Comparison of ENCODE assay signal across 15 cellular contexts in the genomic region with DNA sequence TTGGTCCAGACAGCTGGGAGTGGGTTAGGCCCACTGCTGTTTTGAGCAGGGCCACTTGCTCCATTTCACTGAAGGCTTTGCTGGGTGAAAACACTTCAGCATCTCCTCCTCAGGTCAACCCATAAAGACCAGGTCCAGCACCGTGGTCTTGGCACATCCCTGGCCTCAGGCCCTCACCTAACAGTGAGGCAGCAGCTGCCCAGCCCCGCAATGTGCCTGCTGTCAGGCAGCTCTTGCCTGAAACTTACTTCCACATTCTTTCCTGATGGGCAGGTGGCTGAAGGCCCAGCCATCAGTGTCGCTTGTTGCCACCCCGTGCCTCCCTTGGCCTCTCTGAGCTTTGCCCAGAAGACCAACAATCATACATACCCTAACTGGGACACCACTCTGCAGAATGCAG. TPM values are rescaled to one million over a fixed set of nuclear protein-coding genes. Genes with fewer than 3 reads are reported as not detected.
DNase-seq lines count a peak whose midpoint lies in the region; ATAC-seq, FAIRE-seq and TF ChIP-seq lines count a peak whose summit lies in the region.
"Had no signal": no experiment of that assay in that cellular context is flagged by ENCODE, and none has a peak within 500 bp of the region (broad histone marks: within the 10 kb centered on the region; RNA-seq: fewer than 3 reads in every experiment).

No MANE protein-coding gene starts in this region.

- H3K4me1 Mint-ChIP-seq in activated T-helper 1 cell treated with anti-CD3 and anti-CD28 coated beads, Interleukin-12 subunit alpha, Interleukin-12 subunit beta, Interleukin-2, Interleukin-4 antibody, amounts not matched to agents 30 ng/mL and 10 ng/mL and 1 ng/mL, durations not matched to agents 14 hours and 24 hours and 36 hours (ENCODE audit: low read depth): peaks cover 39% of the 10 kb centered on the region

- TF ChIP-seq CTCF in D721Med (IDR thresholded peaks at IDR 0.05; ENCODE audit: insufficient read depth, missing control alignments): no peak

- H3K27ac Mint-ChIP-seq in activated T-helper 1 cell treated with anti-CD3 and anti-CD28 coated beads, Interleukin-12 subunit alpha, Interleukin-12 subunit beta, Interleukin-2, Interleukin-4 antibody, amounts not matched to agents 30 ng/mL and 10 ng/mL and 1 ng/mL, durations not matched to agents 14 hours and 24 hours and 36 hours: peak overlapping the region; percentile 88

- H3K27me3 Mint-ChIP-seq in activated T-helper 1 cell treated with anti-CD3 and anti-CD28 coated beads, Interleukin-12 subunit alpha, Interleukin-12 subunit beta, Interleukin-2, Interleukin-4 antibody, amounts not matched to agents 30 ng/mL and 10 ng/mL and 1 ng/mL, durations not matched to agents 14 hours and 24 hours and 36 hours (ENCODE audit: insufficient read depth): no peaks in the 10 kb centered on the region

- DNase-seq in cardiac septum (ENCODE audit: low spot score) (peak; percentile 69), Right ventricle myocardium inferior (ENCODE audit: missing footprints) (no peak), left lobe of liver (ENCODE audit: low spot score) (no peak), NCI-H2227 (lab: John Stamatoyannopoulos, UW; ENCODE audit: unreplicated experiment) (no peak), D721Med (ENCODE audit: insufficient read length, low spot score) (no peak), NCI-H82 (lab: John Stamatoyannopoulos, UW) (no peak), GM23248 (no peak)
- no peak for DNase-seq in activated T-helper 1 cell treated with anti-CD3 and anti-CD28 coated beads, Interleukin-12 subunit alpha, Interleukin-12 subunit beta, Interleukin-2, Interleukin-4 antibody, amounts not matched to agents 30 ng/mL and 10 ng/mL and 1 ng/mL, durations not matched to agents 14 hours and 24 hours and 36 hours (ENCODE audit: low spot score)
- DNase-seq: amygdala, foreskin fibroblast, NCI-H1048, NCI-H345 had no signal

- peaks cover 66% of the 10 kb centered on the region for H3K36me3 ChIP-seq in GM23248 (ENCODE audit: low read depth)

- WGBS in GM23248 (ENCODE audit: low coverage in 1 of 2, low lambda C conversion rate in 2 of 2, missing lambda C conversion rate in 2 of 2), 2 experiments: 97% methylated on average over 4 of the region's 4 CpGs

- ATAC-seq in Right ventricle myocardium inferior (no peak), left lobe of liver (peak; percentile 6)
- ATAC-seq: HCT116 had no signal

- peaks cover 79% of the 10 kb centered on the region for H3F3A ChIP-seq in GM23248 (ENCODE audit: insufficient read depth)

- no peaks in the 10 kb centered on the region for H3K9me3 ChIP-seq in GM23248 (ENCODE audit: low read depth)

- H3K4me2 ChIP-seq in GM23248 (ENCODE audit: unreplicated experiment): no peak overlapping the region

- H3K4me3 Mint-ChIP-seq in activated T-helper 1 cell treated with anti-CD3 and anti-CD28 coated beads, Interleukin-12 subunit alpha, Interleukin-12 subunit beta, Interleukin-2, Interleukin-4 antibody, amounts not matched to agents 30 ng/mL and 10 ng/mL and 1 ng/mL, durations not matched to agents 14 hours and 24 hours and 36 hours: peak overlapping the region; percentile 54

- no peak overlapping the region for H3K4me3 ChIP-seq in GM23248

- H3K27ac ChIP-seq in GM23248: no peak overlapping the region
- H3K27ac ChIP-seq: C4-2B had no signal

- no peaks in the 10 kb centered on the region for H3K27me3 ChIP-seq in GM23248 (replicated peaks; ENCODE audit: insufficient read depth)

- H4K20me1 ChIP-seq in GM23248 (ENCODE audit: insufficient read depth): no peaks in the 10 kb centered on the region

- no peaks in the 10 kb centered on the region for H3K9me3 Mint-ChIP-seq in activated T-helper 1 cell treated with anti-CD3 and anti-CD28 coated beads, Interleukin-12 subunit alpha, Interleukin-12 subunit beta, Interleukin-2, Interleukin-4 antibody, amounts not matched to agents 30 ng/mL and 10 ng/mL and 1 ng/mL, durations not matched to agents 14 hours and 24 hours and 36 hours

- intact Hi-C loops in cardiac septum (cut with DNase I): no loop called here
- intact Hi-C loops in Right ventricle myocardium inferior (cut with DNase I): no loop called here
- intact Hi-C loops in activated T-helper 1 cell treated with anti-CD3 and anti-CD28 coated beads, Interleukin-12 subunit alpha, Interleukin-12 subunit beta, Interleukin-2, Interleukin-4 antibody, amounts not matched to agents 30 ng/mL and 10 ng/mL and 1 ng/mL, durations not matched to agents 14 hours and 24 hours and 36 hours (cut with micrococcal nuclease): loop anchor here (5.0 kb wide), 1 partner anchor 67 kb away; the partner anchor contains the start of gene ATP2A2

- H3K36me3 Mint-ChIP-seq in activated T-helper 1 cell treated with anti-CD3 and anti-CD28 coated beads, Interleukin-12 subunit alpha, Interleukin-12 subunit beta, Interleukin-2, Interleukin-4 antibody, amounts not matched to agents 30 ng/mL and 10 ng/mL and 1 ng/mL, durations not matched to agents 14 hours and 24 hours and 36 hours (ENCODE audit: low read depth): peaks cover 33% of the 10 kb centered on the region

- in situ Hi-C loops in GM23248 (cut with MboI): no loop called here

- FAIRE-seq in D721Med (lab: Jason Lieb, UNC): no peak
- FAIRE-seq: G401.6 had no signal

- H2AFZ ChIP-seq in GM23248: no peak overlapping the region

- peaks cover 29% of the 10 kb centered on the region for H3K79me2 ChIP-seq in GM23248 (ENCODE audit: insufficient read depth)

- no peaks in the 10 kb centered on the region for H3K4me1 ChIP-seq in GM23248 (ENCODE audit: insufficient read depth)

- no peak overlapping the region for H3K9ac ChIP-seq in GM23248

- no peaks in the 10 kb centered on the region for H3K9me2 ChIP-seq in GM23248 (ENCODE audit: insufficient read depth)

RNA-seq across cellular contexts. Expression of gene ANAPC7, which starts 54.4 kb away (rescaled TPM):
- total RNA-seq in cardiac septum: 35.3 TPM
- 34.4 TPM for total RNA-seq in Right ventricle myocardium inferior
- total RNA-seq in activated T-helper 1 cell treated with anti-CD3 and anti-CD28 coated beads, Interleukin-12 subunit alpha, Interleukin-12 subunit beta, Interleukin-2, Interleukin-4 antibody, amounts not matched to agents 30 ng/mL and 10 ng/mL and 1 ng/mL, durations not matched to agents 14 hours and 24 hours and 36 hours: 72.0 and 72.6 TPM in 2 replicates
- total RNA-seq in left lobe of liver: 15.5 TPM
- total RNA-seq in GM23248 (2014; rRNA removed; shearing (Covaris generic)): 46.5 and 50.2 TPM in 2 replicates
- 35.5 and 38.7 TPM in 2 replicates for polyA plus RNA-seq in GM23248 (2016; fragmentation: Nextera tagmentation; extraction: Ambion mirVana)
